In the genomic region with DNA sequence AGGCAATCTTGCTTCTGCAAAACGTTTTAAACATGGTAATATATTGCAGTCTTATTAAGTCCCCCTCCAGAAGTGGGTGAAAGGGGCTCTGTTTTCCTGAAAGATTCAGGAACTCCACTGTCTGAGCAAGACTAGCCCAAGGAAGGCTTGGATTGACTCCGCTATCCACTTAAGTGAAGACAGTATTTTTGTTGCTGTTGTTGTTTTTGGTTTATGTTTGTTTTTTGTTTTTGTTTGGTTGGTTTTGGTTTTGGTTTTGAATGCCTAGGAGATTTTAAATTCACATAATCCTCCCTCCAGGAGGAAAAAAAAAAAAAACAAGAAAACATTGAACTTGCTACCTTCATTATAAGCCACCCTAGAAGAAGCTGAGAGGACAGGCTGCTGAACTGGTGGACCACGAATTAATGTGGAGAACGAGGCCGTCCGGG, we compare ENCODE assay signal across 9 cellular contexts. TPM values are rescaled to one million over a fixed set of nuclear protein-coding genes. Genes with fewer than 3 reads are reported as not detected.
DNase-seq lines count a peak whose midpoint lies in the region; ATAC-seq, FAIRE-seq and TF ChIP-seq lines count a peak whose summit lies in the region.
"Had no signal": no experiment of that assay in that cellular context is flagged by ENCODE, and none has a peak within 500 bp of the region (broad histone marks: within the 10 kb centered on the region; RNA-seq: fewer than 3 reads in every experiment).

No MANE protein-coding gene starts in this region.

- H3K36me3 Mint-ChIP-seq in CD8-positive, alpha-beta T cell, result no peaks in the 10 kb centered on the region
- no peaks in the 10 kb centered on the region for H3K36me3 Mint-ChIP-seq in osteocyte (ENCODE audit: unreplicated experiment)

- H3K4me1 Mint-ChIP-seq in CD8-positive, alpha-beta T cell (ENCODE audit: low read depth), result peaks cover 38% of the 10 kb centered on the region
- peaks cover 42% of the 10 kb centered on the region for H3K4me1 Mint-ChIP-seq in osteocyte (ENCODE audit: unreplicated experiment)

- no peak overlapping the region for H3K9ac ChIP-seq in fibroblast of lung (ENCODE audit: insufficient read depth, low read length)

- no peak overlapping the region for H3K27ac Mint-ChIP-seq in CD8-positive, alpha-beta T cell
- no peak overlapping the region for H3K27ac Mint-ChIP-seq in osteocyte (ENCODE audit: unreplicated experiment)

- no peaks in the 10 kb centered on the region for H3K27me3 ChIP-seq in CD8-positive, alpha-beta T cell (ENCODE audit: insufficient read depth, low read length)
- no peaks in the 10 kb centered on the region for H3K27me3 ChIP-seq in Panc1 (ENCODE audit: control insufficient read depth, insufficient read depth, low read length)
- peaks cover 7% of the 10 kb centered on the region for H3K27me3 ChIP-seq in fibroblast of lung (ENCODE audit: control insufficient read depth, insufficient read depth, low read length)

- H3K4me3 Mint-ChIP-seq in CD8-positive, alpha-beta T cell, result peak overlapping the region; percentile 78
- H3K4me3 Mint-ChIP-seq in osteocyte (ENCODE audit: unreplicated experiment), result peak overlapping the region; percentile 63

- no peaks in the 10 kb centered on the region for H4K20me1 ChIP-seq in fibroblast of lung (ENCODE audit: control insufficient read depth, extremely low read depth, insufficient read depth, low read length)

- peak overlapping the region; percentile 4 for H3K4me3 ChIP-seq in CD8-positive, alpha-beta T cell (ENCODE audit: low read depth, low read length)
- H3K4me3 ChIP-seq in Panc1 (ENCODE audit: low read depth in 2 of 2, low read length in 2 of 2) (peak overlapping the region; percentile 42 to 54), fibroblast of lung (replicated peaks in 1 of 4; ENCODE audit: control extremely low read depth in 1 of 4, insufficient read depth in 1 of 4, low read depth in 3 of 4, low read length in 4 of 4) (peak overlapping the region in 1 of 4 experiments; percentile 40)

- no TSS peak for BruUV-seq in Panc1 (replicated peaks; lab: Mats Ljungman, UMichigan)

- no peaks in the 10 kb centered on the region for H3K9me3 Mint-ChIP-seq in CD8-positive, alpha-beta T cell
- no peaks in the 10 kb centered on the region for H3K9me3 Mint-ChIP-seq in osteocyte (ENCODE audit: unreplicated experiment)

- no peak overlapping the region for H3K27ac ChIP-seq in CD8-positive, alpha-beta T cell (ENCODE audit: low read depth, low read length)
- H3K27ac ChIP-seq in Panc1 (ENCODE audit: low read length) (peak overlapping the region; percentile 57; the same call in 1 of the 2 replicates), fibroblast of lung (ENCODE audit: insufficient read depth, low read length) (no peak overlapping the region)

- no peak overlapping the region for H2AFZ ChIP-seq in fibroblast of lung (ENCODE audit: low read length)

- ATAC-seq in CD8-positive, alpha-beta T cell, result no peak
- ATAC-seq in Panc1, result no peak
- no peak for ATAC-seq in HG03025 (IDR thresholded peaks at IDR 0.05; ENCODE audit: low FRiP score, unreplicated experiment)
- ATAC-seq: sciatic nerve had no signal

- FAIRE-seq in GM19239 (lab: Jason Lieb, UNC), result no peak

- H3K36me3 ChIP-seq in CD8-positive, alpha-beta T cell (ENCODE audit: insufficient read depth, low read length), result no peaks in the 10 kb centered on the region
- H3K36me3 ChIP-seq in Panc1 (ENCODE audit: control insufficient read depth, insufficient read depth, low read length) (no peaks in the 10 kb centered on the region), fibroblast of lung (ENCODE audit: control insufficient read depth, insufficient read depth, low read length) (no peaks in the 10 kb centered on the region)

- peak overlapping the region; percentile 75 for H3K4me2 ChIP-seq in fibroblast of lung (ENCODE audit: extremely low read depth, insufficient read depth, low read length)

- in situ Hi-C loops in Panc1 (cut with HindIII; ENCODE audit: low pct_unique_long_range_greater_than_20kb, low sequenced_read_pairs), result no loop called here

- CTCF ChIA-PET in CD8-positive, alpha-beta T cell (lab: Charles Lee), result interaction anchor here (1.0 to 1.4 kb wide), 3 partner anchors 11 to 153 kb away, joined by 3 to 6 read pairs (median 3); no protein-coding TSS in a partner anchor
- CTCF ChIA-PET in Panc1 (lab: Charles Lee), result no interaction called here

- H3K79me2 ChIP-seq in fibroblast of lung (ENCODE audit: control insufficient read depth, insufficient read depth, low read length), result no peaks in the 10 kb centered on the region

- H3K27me3 Mint-ChIP-seq in CD8-positive, alpha-beta T cell (ENCODE audit: low read depth), result peaks cover 48% of the 10 kb centered on the region
- H3K27me3 Mint-ChIP-seq in osteocyte (ENCODE audit: unreplicated experiment), result peaks cover 15% of the 10 kb centered on the region

- no peaks in the 10 kb centered on the region for H3K9me3 ChIP-seq in CD8-positive, alpha-beta T cell (ENCODE audit: low read length)
- H3K9me3 ChIP-seq in Panc1 (ENCODE audit: control insufficient read depth, insufficient read depth, low read depth, low read length) (no peaks in the 10 kb centered on the region), fibroblast of lung (ENCODE audit: control insufficient read depth, insufficient read depth, low read depth, low read length) (no peaks in the 10 kb centered on the region)

- intact Hi-C loops in CD8-positive, alpha-beta T cell (cut with DNase I, micrococcal nuclease), result loop anchor here in 1 of 2 experiments (5.0 to 10.0 kb wide), 3 partner anchors 672 to 1238 kb away; partner anchors contain the start of genes HOOK1 and TM2D1
- intact Hi-C loops in Panc1 (cut with micrococcal nuclease; ENCODE audit: unreplicated experiment), result loop anchor here (10.0 kb wide), 1 partner anchor 402 kb away; no protein-coding TSS in a partner anchor

- POLR2A ChIA-PET in CD8-positive, alpha-beta T cell (lab: Charles Lee), result interaction anchor here (0.8 to 7.8 kb wide), 2 partner anchors 24 to 27 kb away, joined by 3 to 66 read pairs; no protein-coding TSS in a partner anchor
- POLR2A ChIA-PET in Panc1 (lab: Charles Lee), result no interaction called here

- DNase-seq in CD8-positive, alpha-beta T cell, result no peak
- DNase-seq in Panc1 (ENCODE audit: low read depth, low spot score) (no peak), fibroblast of lung (ENCODE audit: low read depth in 2 of 2) (no peak), osteocyte (ENCODE audit: extremely low spot score, unreplicated experiment) (no peak), GM19239 (ENCODE audit: insufficient read length, low spot score) (no peak), mesenteric fat pad (ENCODE audit: low spot score) (no peak), UCSD-AML1 (lab: John Stamatoyannopoulos, UW; ENCODE audit: unreplicated experiment) (no peak)

- TF ChIP-seq CTCF in CD8-positive, alpha-beta T cell (IDR thresholded peaks at IDR 0.05), result no peak
- TF ChIP-seq CTCF in Panc1 (IDR thresholded peaks at IDR 0.05), result no peak
- TF ChIP-seq CTCF in fibroblast of lung (conservative IDR thresholded peaks at IDR 0.05 in 1 of 2, IDR thresholded peaks at IDR 0.05 in 1 of 2; ENCODE audit: low read depth in 1 of 2, low read length in 2 of 2), result no peak
- TF ChIP-seq CTCF in osteocyte (IDR thresholded peaks at IDR 0.05), result no peak

- peaks cover 28% of the 10 kb centered on the region for H3K4me1 ChIP-seq in CD8-positive, alpha-beta T cell (ENCODE audit: insufficient read depth, low read length)
- H3K4me1 ChIP-seq in Panc1 (ENCODE audit: control insufficient read depth, insufficient read depth, low read length) (peaks cover 46% of the 10 kb centered on the region), fibroblast of lung (ENCODE audit: control insufficient read depth, extremely low read depth, insufficient read depth, low read length) (peaks cover 3% of the 10 kb centered on the region)

RNA-seq across cellular contexts. Expression of gene NFIA, which starts 29.1 kb away (rescaled TPM):
- 1 to 10 TPM; 5.3 to 6.7 TPM for total RNA-seq in CD8-positive, alpha-beta T cell
- 20.9 TPM for total RNA-seq in Panc1 (2021; ENCODE audit: unreplicated experiment)
- 6.6 TPM for polyA plus RNA-seq in Panc1 (2012; ENCODE audit: insufficient read length)
- total RNA-seq in fibroblast of lung, result 5.4 TPM in 2 replicates
- 10.9 and 11.0 TPM in 2 replicates for polyA plus RNA-seq in fibroblast of lung
- 3.9 and 5.6 TPM in 2 replicates for polyA plus RNA-seq in fibroblast of lung (2012)
- 22.5 and 43.5 TPM in 2 replicates for polyA minus RNA-seq in fibroblast of lung (ENCODE audit: low replicate concordance)
- 43.3 and 46.7 TPM in 2 replicates for total RNA-seq in osteocyte
- total RNA-seq in mesenteric fat pad, result 111 TPM
